Comparison of ENCODE assay signal across 14 cellular contexts in the genomic region with DNA sequence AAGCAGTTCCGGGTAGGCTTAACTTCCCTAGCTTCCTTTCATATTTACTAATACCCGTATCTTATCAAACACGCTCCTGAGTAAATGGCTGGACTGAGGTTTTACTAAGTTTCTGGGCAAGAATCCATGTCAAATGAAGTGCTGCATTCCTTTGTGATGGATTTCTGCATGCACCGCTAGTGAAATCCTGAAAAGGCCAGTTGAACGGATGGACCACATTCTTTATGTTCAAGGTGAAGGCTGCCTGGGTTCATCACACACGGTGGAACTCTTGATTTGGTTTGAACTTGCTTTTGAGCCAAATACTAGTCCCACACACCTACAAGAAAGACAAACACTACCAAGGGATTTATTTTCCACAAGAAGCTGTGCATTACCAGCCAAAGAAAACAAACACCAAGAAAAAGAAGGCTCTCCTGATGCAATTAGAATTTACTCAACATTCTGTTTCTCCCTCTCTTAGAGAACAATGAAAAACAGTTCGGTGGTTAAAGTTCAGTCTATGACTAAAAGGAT.
DNase-seq lines count a peak whose midpoint lies in the region; ATAC-seq, FAIRE-seq and TF ChIP-seq lines count a peak whose summit lies in the region.
"Had no signal": no experiment of that assay in that cellular context is flagged by ENCODE, and none has a peak within 500 bp of the region (broad histone marks: within the 10 kb centered on the region; RNA-seq: fewer than 3 reads in every experiment).

No MANE protein-coding gene starts in this region.

- peaks cover 6% of the 10 kb centered on the region; the same call in 1 of the 2 replicates for H3K36me3 Mint-ChIP-seq in HFFc6 (ENCODE audit: low read depth)

- DNase-seq in A549 (ENCODE audit: low read depth in 1 of 2, low spot score in 1 of 2), result peak in 1 of 2 experiments; percentile 89
- peak; percentile 40 for DNase-seq in HFFc6
- peak; percentile 73 for DNase-seq in brain microvascular endothelial cell
- no peak for DNase-seq in lower lobe of right lung
- DNase-seq in HuH-7.5 (ENCODE audit: low spot score), result no peak
- no peak for DNase-seq in NCI-H2107 treated with DMSO at 0.1 percent for 48 hours (lab: John Stamatoyannopoulos, UW; ENCODE audit: unreplicated experiment)
- DNase-seq in NCI-H1092 (lab: John Stamatoyannopoulos, UW), result no peak
- DNase-seq: activated CD4-positive, alpha-beta T cell treated with anti-CD3 and anti-CD28 coated beads for 48 hours; activated naive CD4-positive, alpha-beta T cell; BE2C; left colon; NCI-H2081; SHP77 had no signal

- in situ Hi-C loops in brain microvascular endothelial cell (cut with HindIII; ENCODE audit: low pct_ligation_motif_present, low sequenced_read_pairs), result no loop called here

- H3K27me3 ChIP-seq in brain microvascular endothelial cell (replicated peaks) (no peaks in the 10 kb centered on the region), lower lobe of right lung (ENCODE audit: low read depth) (no peaks in the 10 kb centered on the region)
- H3K27me3 ChIP-seq: BE2C had no signal

- TF ChIP-seq EP300 in A549 (IDR thresholded peaks at IDR 0.05), result peak; percentile 42 to 83; a peak in 3 of 5 replicates

- peak overlapping the region; percentile 88 for H3K4me2 ChIP-seq in A549

- H3K4me1 ChIP-seq in A549, result peaks cover 39% of the 10 kb centered on the region
- no peaks in the 10 kb centered on the region for H3K4me1 ChIP-seq in lower lobe of right lung
- H3K4me1 ChIP-seq: BE2C had no signal

- no peak overlapping the region; the same call in 1 of the 2 replicates for H3K27ac Mint-ChIP-seq in HFFc6

- CTCF ChIA-PET in A549 (lab: Yijun Ruan, JAX), result interaction anchor here (1.5 kb wide), 1 partner anchor 284 kb away, joined by 4 read pairs; no protein-coding TSS in a partner anchor

- no peak for TF ChIP-seq POLR2A in A549 (IDR thresholded peaks at IDR 0.05; ENCODE audit: low read length)

- peak overlapping the region; percentile 27 for H3K4me3 ChIP-seq in A549
- no peak overlapping the region for H3K4me3 ChIP-seq in brain microvascular endothelial cell (ENCODE audit: low read depth, low read length)
- no peak overlapping the region for H3K4me3 ChIP-seq in lower lobe of right lung

- POLR2A ChIA-PET in A549 (lab: Yijun Ruan, JAX), result interaction anchor here (1.6 to 1.8 kb wide), 2 partner anchors 231 to 264 kb away, joined by 3 to 4 read pairs; no protein-coding TSS in a partner anchor

- no peak overlapping the region; the same call in 1 of the 2 replicates for H3K4me3 Mint-ChIP-seq in HFFc6

- H3K36me3 ChIP-seq in brain microvascular endothelial cell (replicated peaks) (no peaks in the 10 kb centered on the region), lower lobe of right lung (no peaks in the 10 kb centered on the region)
- H3K36me3 ChIP-seq: BE2C had no signal

- H3K9me3 Mint-ChIP-seq in HFFc6, result no peaks in the 10 kb centered on the region; the same call in 1 of the 2 replicates

- under 1% methylated on average over 7 of the region's 7 CpGs for WGBS in A549 (ENCODE audit: missing lambda C conversion rate)

- TF ChIP-seq CTCF in A549 (IDR thresholded peaks at IDR 0.05) (no peak), HFFc6 (IDR thresholded peaks at IDR 0.05) (no peak), brain microvascular endothelial cell (IDR thresholded peaks at IDR 0.05; ENCODE audit: low read depth, low read length, missing control alignments) (no peak), lower lobe of right lung (IDR thresholded peaks at IDR 0.05) (no peak)

- ATAC-seq in A549 (peak; percentile 74 to 93), lower lobe of right lung (peak; percentile 32 to 85), HG02840 (IDR thresholded peaks at IDR 0.05; ENCODE audit: low FRiP score, unreplicated experiment) (no peak)
- ATAC-seq: left colon had no signal

- peaks cover 39% of the 10 kb centered on the region for H3K4me1 Mint-ChIP-seq in HFFc6 (ENCODE audit: low read depth)

- H3K27ac ChIP-seq in A549, result peak overlapping the region; percentile 75 to 84
- H3K27ac ChIP-seq in brain microvascular endothelial cell, result peak overlapping the region; percentile 28
- no peak overlapping the region for H3K27ac ChIP-seq in lower lobe of right lung

- TF ChIP-seq RAD21 in A549 (conservative IDR thresholded peaks at IDR 0.05 in 1 of 2, IDR thresholded peaks at IDR 0.05 in 1 of 2), result peak; percentile 12 to 44

- H3K9me3 ChIP-seq in A549, result no peaks in the 10 kb centered on the region
- H3K9me3 ChIP-seq in lower lobe of right lung, result no peaks in the 10 kb centered on the region
- H3K9me3 ChIP-seq: BE2C had no signal

- intact Hi-C loops in lower lobe of right lung (cut with DNase I), result no loop called here

- peak; percentile 94 for FAIRE-seq in A549 (lab: Jason Lieb, UNC)

- H3K27me3 Mint-ChIP-seq in HFFc6 (ENCODE audit: insufficient read depth), result no peaks in the 10 kb centered on the region; the same call in 1 of the 2 replicates

TF ChIP-seq in A549, 52 proteins besides CTCF, POLR2A, EP300 and RAD21:
- TF ChIP-seq PHF8 (IDR thresholded peaks at IDR 0.05; ENCODE audit: borderline replicate concordance, low read depth) (no peak), JUNB (IDR thresholded peaks at IDR 0.05) (peak; percentile 50), CBX2 (IDR thresholded peaks at IDR 0.05; ENCODE audit: borderline replicate concordance, low read depth) (no peak), HES2 (IDR thresholded peaks at IDR 0.05) (0 out of 2 replicates have a peak, but pooled peaks have one; percentile 20), HOXB5 (CRISPR knock-in tag; IDR thresholded peaks at IDR 0.05) (no peak), FOSL2 (IDR thresholded peaks at IDR 0.05) (no peak), FOSL2 (CRISPR knock-in tag; IDR thresholded peaks at IDR 0.05) (peak; percentile 48), MAZ (IDR thresholded peaks at IDR 0.05; ENCODE audit: borderline replicate concordance, low read depth, low read length) (no peak), NFE2L2 (conservative IDR thresholded peaks at IDR 0.05; ENCODE audit: low read length) (no peak), GATA3 (IDR thresholded peaks at IDR 0.05; ENCODE audit: borderline replicate concordance) (peak; percentile 84), CEBPB (IDR thresholded peaks at IDR 0.05) (peak; percentile 59 to 75; a peak in 2 of 4 replicates), MAFK (IDR thresholded peaks at IDR 0.05; ENCODE audit: partially characterized antibody) (no peak), JUN (IDR thresholded peaks at IDR 0.05) (peak in 1 of 2 experiments; percentile 84; a peak in 3 of 5 replicates)
- TF ChIP-seq, protein P1, sequence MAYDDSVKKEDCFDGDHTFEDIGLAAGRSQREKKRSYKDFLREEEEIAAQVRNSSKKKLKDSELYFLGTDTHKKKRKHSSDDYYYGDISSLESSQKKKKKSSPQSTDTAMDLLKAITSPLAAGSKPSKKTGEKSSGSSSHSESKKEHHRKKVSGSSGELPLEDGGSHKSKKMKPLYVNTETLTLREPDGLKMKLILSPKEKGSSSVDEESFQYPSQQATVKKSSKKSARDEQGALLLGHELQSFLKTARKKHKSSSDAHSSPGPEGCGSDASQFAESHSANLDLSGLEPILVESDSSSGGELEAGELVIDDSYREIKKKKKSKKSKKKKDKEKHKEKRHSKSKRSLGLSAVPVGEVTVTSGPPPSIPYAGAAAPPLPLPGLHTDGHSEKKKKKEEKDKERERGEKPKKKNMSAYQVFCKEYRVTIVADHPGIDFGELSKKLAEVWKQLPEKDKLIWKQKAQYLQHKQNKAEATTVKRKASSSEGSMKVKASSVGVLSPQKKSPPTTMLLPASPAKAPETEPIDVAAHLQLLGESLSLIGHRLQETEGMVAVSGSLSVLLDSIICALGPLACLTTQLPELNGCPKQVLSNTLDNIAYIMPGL (CRISPR knock-in tag; IDR thresholded peaks at IDR 0.05; ENCODE audit: borderline replicate concordance), result no peak
- TF ChIP-seq, protein P2, sequence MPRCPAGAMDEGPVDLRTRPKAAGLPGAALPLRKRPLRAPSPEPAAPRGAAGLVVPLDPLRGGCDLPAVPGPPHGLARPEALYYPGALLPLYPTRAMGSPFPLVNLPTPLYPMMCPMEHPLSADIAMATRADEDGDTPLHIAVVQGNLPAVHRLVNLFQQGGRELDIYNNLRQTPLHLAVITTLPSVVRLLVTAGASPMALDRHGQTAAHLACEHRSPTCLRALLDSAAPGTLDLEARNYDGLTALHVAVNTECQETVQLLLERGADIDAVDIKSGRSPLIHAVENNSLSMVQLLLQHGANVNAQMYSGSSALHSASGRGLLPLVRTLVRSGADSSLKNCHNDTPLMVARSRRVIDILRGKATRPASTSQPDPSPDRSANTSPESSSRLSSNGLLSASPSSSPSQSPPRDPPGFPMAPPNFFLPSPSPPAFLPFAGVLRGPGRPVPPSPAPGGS (IDR thresholded peaks at IDR 0.05), result peak; percentile 57; the same call in 1 of the 3 replicates
- TF ChIP-seq, protein P3, sequence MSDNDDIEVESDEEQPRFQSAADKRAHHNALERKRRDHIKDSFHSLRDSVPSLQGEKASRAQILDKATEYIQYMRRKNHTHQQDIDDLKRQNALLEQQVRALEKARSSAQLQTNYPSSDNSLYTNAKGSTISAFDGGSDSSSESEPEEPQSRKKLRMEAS (IDR thresholded peaks at IDR 0.05), result 0 out of 2 replicates have a peak, but pooled peaks have one; percentile 57

Comparison
In these comparisons a context has a peak if more than half of its experiments do, and no peak if none do; other contexts are left out.
1. DNase-seq: peak in HFFc6 (single experiment) and brain microvascular endothelial cell (single experiment); none in lower lobe of right lung (single experiment), HuH-7.5 (single experiment), NCI-H2107 treated with DMSO at 0.1 percent for 48 hours (single experiment) and NCI-H1092 (single experiment).